Comparison of ENCODE assay signal across 22 cellular contexts in genomic region chr11:133833101-133833898, GRCh38. TPM values are rescaled to one million over a fixed set of nuclear protein-coding genes. Genes with fewer than 3 reads are reported as not detected.
DNase-seq lines count a peak whose midpoint lies in the region; ATAC-seq and TF ChIP-seq lines count a peak whose summit lies in the region.
"Had no signal": no experiment of that assay in that cellular context is flagged by ENCODE, and none has a peak within 500 bp of the region (broad histone marks: within the 10 kb centered on the region; RNA-seq: fewer than 3 reads in every experiment).

No MANE protein-coding gene starts in this region.

- no peak overlapping the region for H3K27ac ChIP-seq in neuronal stem cell (replicated peaks; ENCODE audit: low read length)

- no peak overlapping the region for H3K4ac ChIP-seq in neuronal stem cell (ENCODE audit: low read length)

- no peak overlapping the region for H4K8ac ChIP-seq in neuronal stem cell (ENCODE audit: low read depth, low read length)

- H3K9me3 ChIP-seq in Caco-2 (peaks cover 15% of the 10 kb centered on the region), neuronal stem cell (replicated peaks in 1 of 2; ENCODE audit: control insufficient read depth in 2 of 2, insufficient read depth in 1 of 2, low read depth in 1 of 2, low read length in 2 of 2) (no peaks in the 10 kb centered on the region), MG63 (no peaks in the 10 kb centered on the region)

- no peak overlapping the region for H2BK12ac ChIP-seq in neuronal stem cell (ENCODE audit: low read length)

- intact Hi-C loops in Caco-2 (cut with micrococcal nuclease; ENCODE audit: unreplicated experiment), result no loop called here

- H3K36me3 ChIP-seq in Caco-2 (ENCODE audit: control insufficient read depth, insufficient read depth, low read length), result no peaks in the 10 kb centered on the region
- no peaks in the 10 kb centered on the region for H3K36me3 ChIP-seq in neuronal stem cell (replicated peaks in 1 of 2; ENCODE audit: control insufficient read depth in 2 of 2, insufficient read depth in 2 of 2, low read length in 2 of 2)
- no peaks in the 10 kb centered on the region for H3K36me3 ChIP-seq in MG63

- CTCF ChIA-PET in Caco-2 (lab: Charles Lee), result no interaction called here

- no peak overlapping the region for H2BK15ac ChIP-seq in neuronal stem cell (ENCODE audit: low read length)

- peak overlapping the region; percentile 24 for H3K18ac ChIP-seq in neuronal stem cell (ENCODE audit: low read length)

- H2AFZ ChIP-seq in neuronal stem cell (ENCODE audit: low read length), result no peak overlapping the region

- H3K4me1 ChIP-seq in Caco-2 (no peaks in the 10 kb centered on the region), neuronal stem cell (ENCODE audit: control insufficient read depth in 2 of 2, insufficient read depth in 1 of 2, low read depth in 1 of 2, low read length in 2 of 2) (no peaks in the 10 kb centered on the region)

- H2BK5ac ChIP-seq in neuronal stem cell (ENCODE audit: low read length), result peak overlapping the region; percentile 27

- H3K4me1 Mint-ChIP-seq in Caco-2 (ENCODE audit: low read depth, unreplicated experiment), result no peaks in the 10 kb centered on the region
- H3K4me1 Mint-ChIP-seq: activated B cell treated with CpG ODN at 0.5 μM for 24 hours had no signal

- H3K4me3 ChIP-seq in Caco-2 (ENCODE audit: low read depth, low read length) (no peak overlapping the region), neuronal stem cell (ENCODE audit: low read length in 2 of 2) (no peak overlapping the region), MG63 (no peak overlapping the region)
- H3K4me3 ChIP-seq: smooth muscle cell had no signal

- H4K91ac ChIP-seq in neuronal stem cell (ENCODE audit: low read depth, low read length, poor library complexity), result no peak overlapping the region

- peak overlapping the region; percentile 5 for H3K4me3 Mint-ChIP-seq in Caco-2 (ENCODE audit: unreplicated experiment)
- H3K4me3 Mint-ChIP-seq: activated B cell treated with CpG ODN at 0.5 μM for 24 hours; activated CD8-positive, alpha-beta memory T cell treated with anti-CD3 and anti-CD28 coated beads, Interleukin-2, amount 10 ng/mL, durations not matched to agents 7 days and 5 days; dendritic cell treated with granulocyte-macrophage colony-stimulating factor and Interleukin-4, amounts not matched to agents 40 ng/mL and 50 ng/mL, for 4 days had no signal

- H2AK5ac ChIP-seq in neuronal stem cell (ENCODE audit: low read depth, low read length), result peak overlapping the region; percentile 76

- TF ChIP-seq CTCF in Caco-2 (IDR thresholded peaks at IDR 0.05; ENCODE audit: insufficient read depth in 1 of 2, low read depth in 1 of 2, low read length in 1 of 2, severe bottlenecking in 1 of 2, unreplicated experiment in 1 of 2), result no peak

- H3K27me3 Mint-ChIP-seq in Caco-2 (ENCODE audit: insufficient read depth, unreplicated experiment), result peaks cover 5% of the 10 kb centered on the region
- H3K27me3 Mint-ChIP-seq: dendritic cell treated with granulocyte-macrophage colony-stimulating factor and Interleukin-4, amounts not matched to agents 40 ng/mL and 50 ng/mL, for 4 days had no signal

- H3K9ac ChIP-seq in neuronal stem cell (ENCODE audit: low read depth, low read length, poor library complexity), result no peak overlapping the region

- H3K27me3 ChIP-seq in Caco-2 (replicated peaks; ENCODE audit: control insufficient read depth, insufficient read depth, low read length) (no peaks in the 10 kb centered on the region), neuronal stem cell (ENCODE audit: control insufficient read depth in 3 of 3, insufficient read depth in 3 of 3, low read depth in 1 of 3, low read length in 3 of 3) (no peaks in the 10 kb centered on the region), MG63 (no peaks in the 10 kb centered on the region)

- peaks cover 11% of the 10 kb centered on the region for H3K36me3 Mint-ChIP-seq in Caco-2 (ENCODE audit: insufficient read depth, unreplicated experiment)
- H3K36me3 Mint-ChIP-seq: activated CD8-positive, alpha-beta memory T cell treated with anti-CD3 and anti-CD28 coated beads, Interleukin-2, amount 10 ng/mL, durations not matched to agents 7 days and 5 days; naive thymus-derived CD4-positive, alpha-beta T cell had no signal

- H3K23ac ChIP-seq in neuronal stem cell (ENCODE audit: low read depth, low read length, poor library complexity), result no peak overlapping the region

- no peak overlapping the region for H3K4me2 ChIP-seq in neuronal stem cell (ENCODE audit: insufficient read depth, low read length, poor library complexity, severe bottlenecking)
- H3K4me2 ChIP-seq: smooth muscle cell had no signal

- no peaks in the 10 kb centered on the region for H3K79me1 ChIP-seq in neuronal stem cell (ENCODE audit: low read depth, low read length)

- H3K27ac Mint-ChIP-seq in Caco-2 (ENCODE audit: unreplicated experiment), result peak overlapping the region; percentile 27
- H3K27ac Mint-ChIP-seq: activated B cell treated with CpG ODN at 0.5 μM for 24 hours; activated CD8-positive, alpha-beta memory T cell treated with anti-CD3 and anti-CD28 coated beads, Interleukin-2, amount 10 ng/mL, durations not matched to agents 7 days and 5 days; dendritic cell treated with granulocyte-macrophage colony-stimulating factor and Interleukin-4, amounts not matched to agents 40 ng/mL and 50 ng/mL, for 4 days; naive thymus-derived CD4-positive, alpha-beta T cell had no signal

- ATAC-seq in HG03520 (IDR thresholded peaks at IDR 0.05; ENCODE audit: unreplicated experiment), result no peak
- no peak for ATAC-seq in HG03097 (IDR thresholded peaks at IDR 0.05; ENCODE audit: low FRiP score, unreplicated experiment)
- ATAC-seq: activated CD8-positive, alpha-beta memory T cell treated with anti-CD3 and anti-CD28 coated beads, Interleukin-2, amount 10 ng/mL, durations not matched to agents 7 days and 5 days; naive thymus-derived CD4-positive, alpha-beta T cell had no signal

- no peak overlapping the region for H2BK120ac ChIP-seq in neuronal stem cell (ENCODE audit: low read depth, low read length)

- no TSS peak for BruUV-seq in Caco-2 (replicated peaks; lab: Mats Ljungman, UMichigan)

- peaks cover 15% of the 10 kb centered on the region for H3K9me3 Mint-ChIP-seq in Caco-2 (ENCODE audit: unreplicated experiment)
- H3K9me3 Mint-ChIP-seq: dendritic cell treated with granulocyte-macrophage colony-stimulating factor and Interleukin-4, amounts not matched to agents 40 ng/mL and 50 ng/mL, for 4 days had no signal

- POLR2A ChIA-PET in Caco-2 (lab: Charles Lee), result no interaction called here

- DNase-seq in NCI-H748 (lab: John Stamatoyannopoulos, UW; ENCODE audit: unreplicated experiment) (peak; percentile 67), NCI-H748 treated with DMSO at 0.1 percent for 48 hours (lab: John Stamatoyannopoulos, UW) (no peak), Caco-2 (no peak), NCI-H526 (lab: John Stamatoyannopoulos, UW) (peak; percentile 26 to 75), neuronal stem cell (ENCODE audit: low spot score) (no peak), MG63 (no peak)
- DNase-seq: activated B cell treated with CpG ODN at 0.5 μM for 24 hours; activated CD8-positive, alpha-beta memory T cell treated with anti-CD3 and anti-CD28 coated beads, Interleukin-2, amount 10 ng/mL, durations not matched to agents 7 days and 5 days; activated gamma-delta T cell treated with Interleukin-2 at 50 U/mL for 16 hours; COR-L47; naive thymus-derived CD4-positive, alpha-beta T cell; NCI-H1930; SHP77 treated with DMSO at 0.1 percent for 48 hours; stimulated activated naive CD4-positive, alpha-beta T cell treated with Interleukin-2 at 50 U/mL for 16 hours; T-helper 2 cell had no signal

- no CpG with 5 or more reads among the region's 78 CpGs for WGBS in neuronal stem cell (ENCODE audit: extremely low coverage in 2 of 2, insufficient read length in 2 of 2, insufficient replicate concordance in 1 of 2), 2 donors

- H3K14ac ChIP-seq in neuronal stem cell (ENCODE audit: low read length), result no peak overlapping the region

RNA-seq across cellular contexts. Expression of gene SPATA19, which starts 12.0 kb away (rescaled TPM):
- total RNA-seq in Caco-2 (2022), result not detected in 2 replicates
- not detected for polyA plus RNA-seq in neuronal stem cell (2013, experiment 1 of 2)
- not detected for polyA plus RNA-seq in neuronal stem cell (2013, experiment 2 of 2)
- not detected in 2 replicates for total RNA-seq in MG63 (2014; rRNA removed; shearing (Covaris generic); ENCODE audit: low replicate concordance)
- total RNA-seq: activated B cell treated with CpG ODN at 0.5 μM for 24 hours; activated CD8-positive, alpha-beta memory T cell treated with anti-CD3 and anti-CD28 coated beads, Interleukin-2, amount 10 ng/mL, durations not matched to agents 7 days and 5 days; esophagus mucosa; lung microvascular endothelial cell; naive thymus-derived CD4-positive, alpha-beta T cell; posterior vena cava had no signal
- polyA plus RNA-seq: naive thymus-derived CD4-positive, alpha-beta T cell; smooth muscle cell had no signal

Comparison
In these comparisons a context has a peak if more than half of its experiments do, and no peak if none do; other contexts are left out.
1. DNase-seq: peak in NCI-H748 (single experiment) and NCI-H526 (2 of 2); none in NCI-H748 treated with DMSO at 0.1 percent for 48 hours (single experiment), Caco-2 (0 of 2), neuronal stem cell (single experiment) and MG63 (single experiment).